Comparison of ENCODE assay signal across 9 cellular contexts in the genomic region with DNA sequence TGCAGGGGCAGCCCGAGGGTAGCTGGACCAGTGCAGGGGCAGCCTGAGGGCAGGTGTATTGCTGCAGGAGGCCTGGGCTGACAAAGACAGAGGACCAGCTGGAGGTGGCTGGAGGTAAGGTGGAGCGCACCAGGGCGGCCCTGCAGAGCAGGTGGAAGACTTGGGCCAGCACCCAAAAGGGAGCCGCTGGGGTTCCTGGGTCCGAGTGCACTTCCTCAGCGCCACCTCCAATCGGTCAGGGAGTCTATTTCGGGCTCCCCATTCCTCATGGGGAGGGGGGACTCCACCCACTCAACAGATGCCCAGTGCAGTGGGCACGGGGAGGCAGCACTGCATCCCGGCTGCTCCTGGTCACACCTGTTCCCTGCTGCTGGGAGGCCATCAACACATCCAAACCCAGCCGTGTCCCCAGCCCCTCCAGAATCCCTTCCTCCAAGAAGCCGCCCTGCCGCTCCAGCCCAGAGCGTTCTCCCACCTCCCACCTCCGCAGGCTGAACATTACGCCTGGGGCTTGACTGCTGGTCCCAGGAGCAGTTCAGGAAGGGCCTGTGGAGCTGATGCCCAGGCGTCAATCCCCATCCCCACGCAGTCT. TPM values are rescaled to one million over a fixed set of nuclear protein-coding genes. Genes with fewer than 3 reads are reported as not detected.
DNase-seq lines count a peak whose midpoint lies in the region; ATAC-seq and TF ChIP-seq lines count a peak whose summit lies in the region.
"Had no signal": no experiment of that assay in that cellular context is flagged by ENCODE, and none has a peak within 500 bp of the region (broad histone marks: within the 10 kb centered on the region; RNA-seq: fewer than 3 reads in every experiment).

No MANE protein-coding gene starts in this region.

- H3K9me3 ChIP-seq in ascending aorta (no peaks in the 10 kb centered on the region), thoracic aorta (no peaks in the 10 kb centered on the region)

- no peak for ATAC-seq in thoracic aorta (ENCODE audit: insufficient number of reproducible peaks, low FRiP score, low read depth)

- peaks cover 9 to 20% of the 10 kb centered on the region in 2 donors for H3K36me3 ChIP-seq in ascending aorta
- H3K36me3 ChIP-seq in kidney epithelial cell (ENCODE audit: control insufficient read depth, insufficient read depth, low read length), result peaks cover 1% of the 10 kb centered on the region
- peaks cover under 1% of the 10 kb centered on the region for H3K36me3 ChIP-seq in thoracic aorta

- H3K4me1 ChIP-seq in ascending aorta (peaks cover 3 to 20% of the 10 kb centered on the region in 2 donors), thoracic aorta (ENCODE audit: control insufficient read depth in 1 of 2, low read depth in 2 of 2) (peaks cover 14 to 32% of the 10 kb centered on the region in 2 donors)

- TF ChIP-seq CTCF in ascending aorta (IDR thresholded peaks at IDR 0.05) (no peak), kidney epithelial cell (IDR thresholded peaks at IDR 0.05; ENCODE audit: insufficient read depth, low read length, poor library complexity, severe bottlenecking) (no peak), thoracic aorta (IDR thresholded peaks at IDR 0.05) (no peak)

- H3K9me3 Mint-ChIP-seq in T-helper 2 cell treated with Interferon-gamma antibody and Interleukin-4, amounts not matched to agents 5 μg/mL and 100 μg/mL, for 36 hours, result no peaks in the 10 kb centered on the region

- no peak overlapping the region for H3K27ac ChIP-seq in ascending aorta
- H3K27ac ChIP-seq in thoracic aorta, result no peak overlapping the region

- peaks cover 12% of the 10 kb centered on the region for H3K27me3 Mint-ChIP-seq in T-helper 2 cell treated with Interferon-gamma antibody and Interleukin-4, amounts not matched to agents 5 μg/mL and 100 μg/mL, for 36 hours (ENCODE audit: low read depth)

- no peak overlapping the region for H3K27ac Mint-ChIP-seq in T-helper 2 cell treated with Interferon-gamma antibody and Interleukin-4, amounts not matched to agents 5 μg/mL and 100 μg/mL, for 36 hours

- intact Hi-C loops in ascending aorta (cut with DNase I), result no loop called here

- H3K4me3 Mint-ChIP-seq in T-helper 2 cell treated with Interferon-gamma antibody and Interleukin-4, amounts not matched to agents 5 μg/mL and 100 μg/mL, for 36 hours, result peak overlapping the region; percentile 100

- H3K27me3 ChIP-seq in ascending aorta (no peaks in the 10 kb centered on the region), kidney epithelial cell (ENCODE audit: control insufficient read depth, insufficient read depth, low read length) (no peaks in the 10 kb centered on the region), thoracic aorta (replicated peaks; ENCODE audit: insufficient read depth) (no peaks in the 10 kb centered on the region)

- H3K4me1 Mint-ChIP-seq in T-helper 2 cell treated with Interferon-gamma antibody and Interleukin-4, amounts not matched to agents 5 μg/mL and 100 μg/mL, for 36 hours (ENCODE audit: low read depth), result peaks cover 11% of the 10 kb centered on the region

- DNase-seq in T-helper 2 cell treated with Interferon-gamma antibody and Interleukin-4, amounts not matched to agents 5 μg/mL and 100 μg/mL, for 36 hours (ENCODE audit: low spot score), result no peak
- DNase-seq in T-helper 2 cell (no peak), ascending aorta (ENCODE audit: low spot score in 2 of 2) (no peak), kidney epithelial cell (ENCODE audit: low read depth) (no peak), thoracic aorta (ENCODE audit: low spot score) (no peak), SIG-M5 (lab: John Stamatoyannopoulos, UW) (no peak), superior temporal gyrus (ENCODE audit: extremely low spot score) (no peak)
- DNase-seq in activated CD4-positive, alpha-beta T cell treated with anti-CD3 and anti-CD28 coated beads for 48 hours, result no peak
- DNase-seq: activated effector memory CD4-positive, alpha-beta T cell treated with Interleukin-2 at 50 U/mL for 16 hours had no signal

- peaks cover 2% of the 10 kb centered on the region for H3K36me3 Mint-ChIP-seq in T-helper 2 cell treated with Interferon-gamma antibody and Interleukin-4, amounts not matched to agents 5 μg/mL and 100 μg/mL, for 36 hours (ENCODE audit: low read depth)

- peak overlapping the region; percentile 96 to 99 for H3K4me3 ChIP-seq in ascending aorta
- H3K4me3 ChIP-seq in kidney epithelial cell (ENCODE audit: low read depth, low read length), result peak overlapping the region; percentile 78
- H3K4me3 ChIP-seq in thoracic aorta, result peak overlapping the region; percentile 86

RNA-seq across cellular contexts. Expression of gene LRPAP1, which starts 1.5 kb away (rescaled TPM):
- total RNA-seq in ascending aorta (172 TPM), kidney epithelial cell (117 and 147 TPM in 2 replicates), thoracic aorta (100 to 1,000 TPM; 155 to 263 TPM)
